ENCODE assay signal across 24 cellular contexts in the genomic region with DNA sequence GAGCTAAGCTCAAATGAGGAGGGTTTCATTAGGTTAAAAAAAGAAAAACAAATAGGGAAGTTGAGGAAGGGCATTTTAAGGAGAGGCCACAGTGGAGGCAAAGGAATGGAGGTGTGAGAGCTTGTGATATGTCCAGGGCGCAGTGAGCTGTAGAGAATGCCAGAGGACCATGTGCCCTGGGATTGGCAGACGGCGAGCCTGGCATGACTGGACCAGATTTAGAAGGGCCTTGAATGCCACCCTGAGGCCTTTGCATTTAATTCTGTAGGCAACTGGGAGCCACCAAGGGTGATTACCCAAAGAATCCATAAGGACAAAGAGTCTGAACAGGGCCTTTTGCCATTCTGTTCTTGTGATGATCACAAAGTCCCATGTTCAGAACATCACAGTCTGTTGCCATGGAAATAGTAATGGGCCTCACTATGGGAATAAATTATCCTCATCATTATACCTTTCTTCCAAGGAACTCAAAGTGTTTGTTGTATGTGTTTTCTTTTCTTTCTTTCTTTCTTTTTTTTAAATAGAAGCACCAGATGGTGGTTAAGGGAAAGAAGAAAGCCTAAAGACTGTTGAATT. TPM values are rescaled to one million over a fixed set of nuclear protein-coding genes. Genes with fewer than 3 reads are reported as not detected.
DNase-seq lines count a peak whose midpoint lies in the region; ATAC-seq and TF ChIP-seq lines count a peak whose summit lies in the region.
"Had no signal": no experiment of that assay in that cellular context is flagged by ENCODE, and none has a peak within 500 bp of the region (broad histone marks: within the 10 kb centered on the region; RNA-seq: fewer than 3 reads in every experiment).

No MANE protein-coding gene starts in this region.

- H2AFZ ChIP-seq in smooth muscle cell (ENCODE audit: low read depth) = no peak overlapping the region
- no peak overlapping the region for H2AFZ ChIP-seq in mesenchymal stem cell (ENCODE audit: low read depth, low read length)

- H3K4ac ChIP-seq in mesenchymal stem cell (ENCODE audit: low read depth in 1 of 2, low read length in 2 of 2) = no peak overlapping the region

- H3K4me3 Mint-ChIP-seq in neural crest cell = no peak overlapping the region
- H3K4me3 Mint-ChIP-seq: CD4-positive, CD25-positive, alpha-beta regulatory T cell; IgD-negative memory B cell had no signal

- no peaks in the 10 kb centered on the region for H3K36me3 ChIP-seq in smooth muscle cell (ENCODE audit: low read depth)
- H3K36me3 ChIP-seq in mesenchymal stem cell (ENCODE audit: control insufficient read depth in 1 of 2, insufficient read depth in 2 of 2, low read depth in 1 of 2, low read length in 2 of 2) = no peaks in the 10 kb centered on the region
- H3K36me3 ChIP-seq: BLaER1, SJSA1 had no signal

- H2AK5ac ChIP-seq in mesenchymal stem cell (ENCODE audit: low read length, severe bottlenecking) = no peak overlapping the region

- no peaks in the 10 kb centered on the region for H3K36me3 Mint-ChIP-seq in neural crest cell (ENCODE audit: low read depth)
- H3K36me3 Mint-ChIP-seq: CD4-positive, CD25-positive, alpha-beta regulatory T cell; IgD-negative memory B cell had no signal

- peaks cover 4% of the 10 kb centered on the region for H3K4me1 ChIP-seq in smooth muscle cell (ENCODE audit: low read depth)
- peaks cover 3% of the 10 kb centered on the region for H3K4me1 ChIP-seq in mesenchymal stem cell (ENCODE audit: control insufficient read depth, insufficient read depth, low read depth, low read length)
- H3K4me1 ChIP-seq: SJSA1 had no signal

- H2BK12ac ChIP-seq in mesenchymal stem cell (ENCODE audit: low read length in 2 of 2) = no peak overlapping the region

- H3K23ac ChIP-seq in mesenchymal stem cell (ENCODE audit: low read length in 2 of 2) = no peak overlapping the region

- no peak for TF ChIP-seq POLR2A in GM18505 (IDR thresholded peaks at IDR 0.05; ENCODE audit: borderline replicate concordance, extremely low read depth, insufficient read depth, insufficient read length)

- no peaks in the 10 kb centered on the region for H3K9me3 Mint-ChIP-seq in neural crest cell
- H3K9me3 Mint-ChIP-seq: IgD-negative memory B cell had no signal

- no peak overlapping the region for H4K91ac ChIP-seq in mesenchymal stem cell (ENCODE audit: low read length)

- TF ChIP-seq CTCF in neural crest cell (conservative IDR thresholded peaks at IDR 0.05) (no peak), smooth muscle cell (IDR thresholded peaks at IDR 0.05; ENCODE audit: borderline replicate concordance, insufficient read depth, poor library complexity, severe bottlenecking) (no peak)

- H3K27me3 ChIP-seq in smooth muscle cell (ENCODE audit: low read depth) (no peaks in the 10 kb centered on the region), mesenchymal stem cell (ENCODE audit: control insufficient read depth in 1 of 2, insufficient read depth in 1 of 2, low read length in 2 of 2) (peaks cover 0 to 4% of the 10 kb centered on the region in 2 experiments)
- H3K27me3 ChIP-seq: BLaER1, SJSA1 had no signal

- H3K4me3 ChIP-seq in smooth muscle cell = no peak overlapping the region
- no peak overlapping the region for H3K4me3 ChIP-seq in mesenchymal stem cell (ENCODE audit: insufficient read depth in 1 of 2, low read depth in 1 of 2, low read length in 2 of 2)
- H3K4me3 ChIP-seq: BLaER1, SJSA1 had no signal

- H3K27me3 Mint-ChIP-seq in neural crest cell (ENCODE audit: low read depth) = peaks cover 15% of the 10 kb centered on the region

- no peak for ATAC-seq in GM18505 (IDR thresholded peaks at IDR 0.05; ENCODE audit: unreplicated experiment)

- H3K9ac ChIP-seq in smooth muscle cell (ENCODE audit: low read depth) = no peak overlapping the region
- H3K9ac ChIP-seq in mesenchymal stem cell (ENCODE audit: low read length) = no peak overlapping the region
- H3K9ac ChIP-seq: BLaER1 had no signal

- H3K27ac ChIP-seq in caudate nucleus (ENCODE audit: low read depth, low read length) (peak overlapping the region; percentile 41), smooth muscle cell (ENCODE audit: low read depth) (no peak overlapping the region), mesenchymal stem cell (ENCODE audit: low read length, poor library complexity, severe bottlenecking) (no peak overlapping the region)
- H3K27ac ChIP-seq: BLaER1, HL-60, SJSA1 had no signal

- no peak overlapping the region for H2BK120ac ChIP-seq in mesenchymal stem cell (ENCODE audit: low read depth, low read length)

- no peaks in the 10 kb centered on the region for H3K79me2 ChIP-seq in smooth muscle cell (ENCODE audit: low read depth)

- H3K9me3 ChIP-seq in smooth muscle cell (replicated peaks; ENCODE audit: low read depth) (no peaks in the 10 kb centered on the region), mesenchymal stem cell (ENCODE audit: control insufficient read depth, low read length) (no peaks in the 10 kb centered on the region)
- H3K9me3 ChIP-seq: BLaER1, SJSA1 had no signal

- no peaks in the 10 kb centered on the region for H3K79me1 ChIP-seq in mesenchymal stem cell (replicated peaks; ENCODE audit: low read length, poor library complexity, severe bottlenecking)

- H2BK5ac ChIP-seq in mesenchymal stem cell (ENCODE audit: low read depth, low read length, poor library complexity, severe bottlenecking) = no peak overlapping the region

- no peaks in the 10 kb centered on the region for H3F3A ChIP-seq in smooth muscle cell (ENCODE audit: low read depth)

- H2BK15ac ChIP-seq in mesenchymal stem cell (ENCODE audit: low read depth, poor library complexity, severe bottlenecking) = no peak overlapping the region

- H3K4me1 Mint-ChIP-seq in neural crest cell = peaks cover 24% of the 10 kb centered on the region

- H4K8ac ChIP-seq in mesenchymal stem cell (ENCODE audit: low read length) = no peak overlapping the region

- no peaks in the 10 kb centered on the region for H4K20me1 ChIP-seq in smooth muscle cell (ENCODE audit: low read depth)
- H4K20me1 ChIP-seq: BLaER1 had no signal

- WGBS in smooth muscle cell (ENCODE audit: low lambda C conversion rate) = 100% methylated on average over 3 of the region's 3 CpGs
- WGBS in mesenchymal stem cell = 93% methylated on average over 3 of the region's 3 CpGs

- peak overlapping the region; percentile 72 for H3K27ac Mint-ChIP-seq in neural crest cell (ENCODE audit: unreplicated experiment)
- H3K27ac Mint-ChIP-seq: CD4-positive, CD25-positive, alpha-beta regulatory T cell; IgD-negative memory B cell had no signal

- H3K4me2 ChIP-seq in smooth muscle cell = no peak overlapping the region
- H3K4me2 ChIP-seq in mesenchymal stem cell (ENCODE audit: low read length, poor library complexity, severe bottlenecking) = no peak overlapping the region
- H3K4me2 ChIP-seq: BLaER1 had no signal

- no peak overlapping the region for H3K14ac ChIP-seq in mesenchymal stem cell (ENCODE audit: low read length in 2 of 2)

- H3K18ac ChIP-seq in mesenchymal stem cell (ENCODE audit: low read depth in 1 of 2, low read length in 2 of 2) = no peak overlapping the region

- peak; percentile 23 for DNase-seq in NCI-H748 (lab: John Stamatoyannopoulos, UW; ENCODE audit: unreplicated experiment)
- no peak for DNase-seq in NCI-H748 treated with DMSO at 0.1 percent for 48 hours (lab: John Stamatoyannopoulos, UW)
- no peak for DNase-seq in caudate nucleus (lab: John Stamatoyannopoulos, UW)
- no peak for DNase-seq in neural crest cell (ENCODE audit: low read depth, low spot score)
- no peak for DNase-seq in NCI-H524 treated with DMSO at 0.1 percent for 48 hours (lab: John Stamatoyannopoulos, UW)
- DNase-seq in smooth muscle cell (lab: John Stamatoyannopoulos, UW; ENCODE audit: unreplicated experiment) = no peak
- DNase-seq in mesenchymal stem cell = no peak
- DNase-seq: CD4-positive, CD25-positive, alpha-beta regulatory T cell; EL; GF-D8; HCEC 1CT; Karpas-422; NCI-H1092; NCI-H1417 treated with DMSO at 0.1 percent for 48 hours; NCI-H187 treated with DMSO at 0.1 percent for 48 hours; NCI-H226; Right ventricle myocardium superior; RPMI8226; T-helper 1 cell had no signal

RNA-seq across cellular contexts. Expression of gene NCOA1, which starts 31.7 kb away (rescaled TPM):
- total RNA-seq in neural crest cell (19.8 and 20.1 TPM in 2 replicates), smooth muscle cell (11.2 and 21.0 TPM in 2 replicates)
- 8.5 and 9.7 TPM in 2 replicates for polyA plus RNA-seq in smooth muscle cell
- 15.8 TPM for polyA plus RNA-seq in mesenchymal stem cell (2013, experiment 1 of 2)
- polyA plus RNA-seq in mesenchymal stem cell (2013, experiment 2 of 2) = 15.6 TPM
